ENCODE assay signal across 13 cellular contexts in the genomic region with DNA sequence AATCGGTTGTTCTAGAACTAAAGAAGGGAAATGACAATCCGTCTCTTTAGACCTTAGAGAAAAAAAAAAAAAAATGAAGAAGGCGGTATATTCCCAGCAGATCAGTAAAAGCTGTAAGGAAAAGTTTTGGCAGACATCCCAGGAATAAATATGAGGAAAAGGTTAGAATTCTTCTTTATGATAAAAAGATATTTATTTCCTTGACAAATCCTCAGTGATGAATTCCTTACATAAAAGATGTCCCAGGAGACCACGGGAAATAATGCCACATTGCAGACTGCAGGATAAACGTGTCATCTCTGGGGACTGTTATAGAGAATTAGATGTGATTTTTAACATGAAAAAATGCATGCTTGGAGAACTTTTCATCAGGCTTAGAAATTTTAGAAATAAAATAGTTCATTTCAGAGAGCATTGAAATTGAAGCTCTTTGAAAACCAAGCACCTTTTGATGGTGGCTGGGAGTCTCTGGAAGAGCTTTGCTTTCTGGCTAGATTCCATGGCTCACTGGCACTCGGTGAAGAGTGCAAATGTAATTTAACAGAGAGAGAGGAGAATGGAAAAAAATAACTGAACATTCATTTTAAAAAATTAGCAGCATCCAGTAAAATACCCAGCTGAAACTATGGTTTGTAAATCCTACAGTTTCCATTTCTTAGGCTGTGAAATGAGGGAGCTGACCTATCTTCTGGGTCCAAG.
DNase-seq lines count a peak whose midpoint lies in the region; ATAC-seq and TF ChIP-seq lines count a peak whose summit lies in the region.
"Had no signal": no experiment of that assay in that cellular context is flagged by ENCODE, and none has a peak within 500 bp of the region (broad histone marks: within the 10 kb centered on the region; RNA-seq: fewer than 3 reads in every experiment).

No MANE protein-coding gene starts in this region.

- H3K27ac ChIP-seq in SK-N-SH (ENCODE audit: low read depth in 2 of 2, low read length in 1 of 2) (peak overlapping the region; percentile 86 to 96), prostate gland (peak overlapping the region; percentile 36 to 77)
- no peak overlapping the region for H3K27ac ChIP-seq in CD8-positive, alpha-beta memory T cell (ENCODE audit: low read depth, low read length)

- no peak overlapping the region for H3K27ac Mint-ChIP-seq in CD8-positive, alpha-beta memory T cell
- H3K27ac Mint-ChIP-seq: activated naive CD4-positive, alpha-beta T cell treated with anti-CD3 and anti-CD28 coated beads, Interleukin-2, amount 10 ng/mL, durations not matched to agents 7 days and 5 days; CD4-positive, CD25-positive, alpha-beta regulatory T cell had no signal

- TF ChIP-seq CTCF in AG10803 (conservative IDR thresholded peaks at IDR 0.05; ENCODE audit: low read length) (no peak), SK-N-SH (IDR thresholded peaks at IDR 0.05) (no peak), prostate gland (IDR thresholded peaks at IDR 0.05) (no peak), omental fat pad (IDR thresholded peaks at IDR 0.05) (no peak)

- peaks cover 37% of the 10 kb centered on the region for H3F3A ChIP-seq in SK-N-SH (replicated peaks; ENCODE audit: insufficient read depth)

- H3K9ac ChIP-seq in SK-N-SH = peak overlapping the region; percentile 57

- peaks cover 0 to 18% of the 10 kb centered on the region in 2 experiments for H3K36me3 ChIP-seq in SK-N-SH (replicated peaks in 1 of 2; ENCODE audit: control insufficient read depth in 1 of 2, insufficient read depth in 2 of 2, low read length in 1 of 2)
- H3K36me3 ChIP-seq in prostate gland = no peaks in the 10 kb centered on the region
- H3K36me3 ChIP-seq in H7 (replicated peaks; ENCODE audit: control insufficient read depth, insufficient read depth, low read length) = no peaks in the 10 kb centered on the region
- H3K36me3 ChIP-seq in CD8-positive, alpha-beta memory T cell (ENCODE audit: insufficient read depth, low read length) = no peaks in the 10 kb centered on the region

- H3K4me1 ChIP-seq in SK-N-SH (ENCODE audit: control insufficient read depth in 1 of 2, insufficient read depth in 2 of 2, low read depth in 1 of 2, low read length in 1 of 2) (peaks cover 15 to 32% of the 10 kb centered on the region in 2 experiments), prostate gland (replicated peaks) (peaks cover 7% of the 10 kb centered on the region)
- no peaks in the 10 kb centered on the region for H3K4me1 ChIP-seq in CD8-positive, alpha-beta memory T cell (ENCODE audit: insufficient read depth, low read length)

- TF ChIP-seq EP300 in SK-N-SH (IDR thresholded peaks at IDR 0.05; ENCODE audit: borderline replicate concordance in 1 of 2, low read depth in 1 of 2, low read length in 1 of 2) = peak in 1 of 2 experiments; percentile 55; a peak in 1 of 4 replicates

- peak overlapping the region; percentile 42; the same call in 1 of the 2 replicates for H2AFZ ChIP-seq in SK-N-SH (ENCODE audit: low read depth)

- ATAC-seq in omental fat pad (ENCODE audit: low FRiP score) = no peak

- H3K9me3 ChIP-seq in SK-N-SH (no peaks in the 10 kb centered on the region), prostate gland (no peaks in the 10 kb centered on the region)
- no peaks in the 10 kb centered on the region for H3K9me3 ChIP-seq in CD8-positive, alpha-beta memory T cell (ENCODE audit: low read length)

- H3K27me3 ChIP-seq in SK-N-SH (ENCODE audit: insufficient read depth) (no peaks in the 10 kb centered on the region), prostate gland (replicated peaks; ENCODE audit: insufficient read depth) (no peaks in the 10 kb centered on the region), H7 (ENCODE audit: control insufficient read depth, insufficient read depth, low read length) (no peaks in the 10 kb centered on the region)
- no peaks in the 10 kb centered on the region for H3K27me3 ChIP-seq in CD8-positive, alpha-beta memory T cell (ENCODE audit: insufficient read depth, low read length, poor library complexity, severe bottlenecking)

- no peak for TF ChIP-seq POLR2A in prostate gland (IDR thresholded peaks at IDR 0.05)

- H3K27me3 Mint-ChIP-seq in CD8-positive, alpha-beta memory T cell = peaks cover 7 to 8% of the 10 kb centered on the region in 2 donors

- DNase-seq in AG10803 (ENCODE audit: low read depth) = peak; percentile 62
- no peak for DNase-seq in SK-N-SH
- DNase-seq in fibroblast of peridontal ligament (ENCODE audit: extremely low read depth) = peak; percentile 72
- DNase-seq in prostate gland (ENCODE audit: low spot score) = no peak
- no peak for DNase-seq in omental fat pad (ENCODE audit: low spot score)
- no peak for DNase-seq in H7
- no peak for DNase-seq in NCI-H1417 (lab: John Stamatoyannopoulos, UW)
- DNase-seq in CD8-positive, alpha-beta memory T cell = no peak
- DNase-seq: activated naive CD4-positive, alpha-beta T cell treated with anti-CD3 and anti-CD28 coated beads, Interleukin-2, amount 10 ng/mL, durations not matched to agents 7 days and 5 days; CD4-positive, CD25-positive, alpha-beta regulatory T cell; kidney glomerular epithelial cell; NCI-H1930 had no signal

- WGBS in SK-N-SH (ENCODE audit: low lambda C conversion rate) = 11% methylated on average over 6 of the region's 6 CpGs
- 19% methylated on average over 6 of the region's 6 CpGs for WGBS in prostate gland

- H3K4me3 Mint-ChIP-seq in CD8-positive, alpha-beta memory T cell = no peak overlapping the region
- H3K4me3 Mint-ChIP-seq: activated naive CD4-positive, alpha-beta T cell treated with anti-CD3 and anti-CD28 coated beads, Interleukin-2, amount 10 ng/mL, durations not matched to agents 7 days and 5 days had no signal

- no peaks in the 10 kb centered on the region for H3K9me3 Mint-ChIP-seq in CD8-positive, alpha-beta memory T cell
- H3K9me3 Mint-ChIP-seq: activated naive CD4-positive, alpha-beta T cell treated with anti-CD3 and anti-CD28 coated beads, Interleukin-2, amount 10 ng/mL, durations not matched to agents 7 days and 5 days; CD4-positive, CD25-positive, alpha-beta regulatory T cell had no signal

- peak overlapping the region; percentile 51 for H3K4me2 ChIP-seq in SK-N-SH
- H3K4me2 ChIP-seq: smooth muscle cell had no signal

- H3K79me2 ChIP-seq in SK-N-SH (ENCODE audit: insufficient read depth) = no peaks in the 10 kb centered on the region; the same call in 1 of the 2 replicates

- H3K4me1 Mint-ChIP-seq in CD8-positive, alpha-beta memory T cell = no peaks in the 10 kb centered on the region
- H3K4me1 Mint-ChIP-seq: activated naive CD4-positive, alpha-beta T cell treated with anti-CD3 and anti-CD28 coated beads, Interleukin-2, amount 10 ng/mL, durations not matched to agents 7 days and 5 days; CD4-positive, CD25-positive, alpha-beta regulatory T cell had no signal

- H3K4me3 ChIP-seq in AG10803 (ENCODE audit: low read length) (peak overlapping the region; percentile 27), SK-N-SH (ENCODE audit: low read depth in 2 of 2, low read length in 1 of 2) (peak overlapping the region; percentile 8 to 12; a peak in 2 of 4 replicates), prostate gland (no peak overlapping the region), H7 (ENCODE audit: insufficient read depth, low read depth, low read length) (no peak overlapping the region)
- no peak overlapping the region for H3K4me3 ChIP-seq in CD8-positive, alpha-beta memory T cell (ENCODE audit: low read length)
- H3K4me3 ChIP-seq: smooth muscle cell had no signal

- POLR2A ChIA-PET in SK-N-SH (lab: Yijun Ruan, JAX) = no interaction called here
- POLR2A ChIA-PET in CD8-positive, alpha-beta memory T cell (lab: Charles Lee) = no interaction called here

- no peaks in the 10 kb centered on the region for H3K36me3 Mint-ChIP-seq in CD8-positive, alpha-beta memory T cell
- H3K36me3 Mint-ChIP-seq: activated naive CD4-positive, alpha-beta T cell treated with anti-CD3 and anti-CD28 coated beads, Interleukin-2, amount 10 ng/mL, durations not matched to agents 7 days and 5 days; CD4-positive, CD25-positive, alpha-beta regulatory T cell had no signal

- H4K20me1 ChIP-seq in SK-N-SH (ENCODE audit: insufficient read depth) = no peaks in the 10 kb centered on the region

- no peaks in the 10 kb centered on the region for H3K9me2 ChIP-seq in SK-N-SH

- no peak for TF ChIP-seq RAD21 in SK-N-SH (IDR thresholded peaks at IDR 0.05; ENCODE audit: low read length)

- CTCF ChIA-PET in SK-N-SH (lab: Yijun Ruan, JAX) = interaction anchor here (1.0 to 1.5 kb wide), 3 partner anchors 20 to 26 kb away, joined by 3 to 5 read pairs (median 5); no protein-coding TSS in a partner anchor
- CTCF ChIA-PET in CD8-positive, alpha-beta memory T cell (lab: Charles Lee) = no interaction called here

- intact Hi-C loops in prostate gland (cut with DNase I) = no loop called here

TF ChIP-seq in SK-N-SH, 30 proteins besides CTCF, POLR2A, EP300 and RAD21 (continues in another document):
- TF ChIP-seq YY1 (IDR thresholded peaks at IDR 0.05; ENCODE audit: low read depth) (no peak), MEF2A (IDR thresholded peaks at IDR 0.05; ENCODE audit: borderline replicate concordance, low read depth) (no peak), TAF1 (IDR thresholded peaks at IDR 0.05; ENCODE audit: borderline replicate concordance, low read depth, low read length) (no peak), FOSL2 (IDR thresholded peaks at IDR 0.05; ENCODE audit: borderline replicate concordance, low read depth) (no peak), SIN3A (IDR thresholded peaks at IDR 0.05; ENCODE audit: borderline replicate concordance, low read depth, low read length) (no peak), TCF12 (IDR thresholded peaks at IDR 0.05) (peak; percentile 71)
- TF ChIP-seq, protein P1, sequence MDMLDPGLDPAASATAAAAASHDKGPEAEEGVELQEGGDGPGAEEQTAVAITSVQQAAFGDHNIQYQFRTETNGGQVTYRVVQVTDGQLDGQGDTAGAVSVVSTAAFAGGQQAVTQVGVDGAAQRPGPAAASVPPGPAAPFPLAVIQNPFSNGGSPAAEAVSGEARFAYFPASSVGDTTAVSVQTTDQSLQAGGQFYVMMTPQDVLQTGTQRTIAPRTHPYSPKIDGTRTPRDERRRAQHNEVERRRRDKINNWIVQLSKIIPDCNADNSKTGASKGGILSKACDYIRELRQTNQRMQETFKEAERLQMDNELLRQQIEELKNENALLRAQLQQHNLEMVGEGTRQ (IDR thresholded peaks at IDR 0.05; ENCODE audit: borderline replicate concordance, low read depth, low read length) = no peak

Comparison
In these comparisons a context has a peak if more than half of its experiments do, and no peak if none do; other contexts are left out.
1. DNase-seq: peak in AG10803 (single experiment) and fibroblast of peridontal ligament (single experiment); none in SK-N-SH (single experiment), prostate gland (single experiment), omental fat pad (single experiment), H7 (single experiment), NCI-H1417 (0 of 3) and CD8-positive, alpha-beta memory T cell (0 of 5).
2. H3K4me3 ChIP-seq: peak in AG10803 (single experiment) and SK-N-SH (2 of 2); none in prostate gland (0 of 2), H7 (single experiment) and CD8-positive, alpha-beta memory T cell (single experiment).